21 cellular contexts compared by ENCODE assay signal in the genomic region with DNA sequence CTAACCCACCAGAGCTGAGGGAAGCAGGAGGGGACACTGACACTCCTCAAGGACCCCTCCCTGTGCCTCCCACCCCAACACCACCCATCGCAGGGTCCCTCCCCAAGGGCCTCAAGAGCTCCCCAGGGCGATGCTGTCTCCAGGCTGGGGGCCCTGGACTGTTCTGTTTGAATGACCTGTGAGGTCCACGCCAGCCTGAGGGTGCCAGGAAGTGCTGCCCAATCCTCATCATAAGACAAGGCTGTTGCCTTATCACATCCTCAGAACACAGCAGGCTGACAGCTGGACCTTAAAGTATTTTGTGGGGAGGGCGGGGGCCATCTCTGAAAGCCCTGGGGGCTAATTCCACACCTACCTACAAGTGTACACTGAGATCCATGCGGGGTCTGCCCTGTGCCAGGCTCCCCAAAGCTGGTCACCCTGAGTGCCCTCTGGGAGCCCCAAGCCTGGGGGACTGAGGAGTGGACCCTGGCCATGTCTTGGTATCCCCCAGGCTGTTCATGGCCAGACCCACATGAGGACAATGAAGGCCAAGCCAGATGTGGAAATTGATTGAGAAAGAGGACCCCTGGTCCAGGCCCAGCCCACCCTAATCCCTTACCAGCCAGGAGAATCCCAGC. TPM values are rescaled to one million over a fixed set of nuclear protein-coding genes. Genes with fewer than 3 reads are reported as not detected.
A peak's percentile ranks its signal among the peaks of the same experiment; 100 is the strongest.
DNase-seq lines count a peak whose midpoint lies in the region; ATAC-seq and TF ChIP-seq lines count a peak whose summit lies in the region.
"Had no signal": no experiment of that assay in that cellular context is flagged by ENCODE, and none has a peak within 500 bp of the region (broad histone marks: within the 10 kb centered on the region; RNA-seq: fewer than 3 reads in every experiment).

No MANE protein-coding gene starts in this region.

- DNase-seq in Right ventricle myocardium inferior (ENCODE audit: missing footprints) (peak; percentile 54), heart right ventricle (no peak), GM13977 (ENCODE audit: low spot score) (peak; percentile 6), glutamatergic neuron (peak; percentile 7), spleen (peak; percentile 34), lower leg skin (ENCODE audit: low spot score in 2 of 2) (no peak), DMS153 (lab: John Stamatoyannopoulos, UW) (no peak)
- DNase-seq: COR-L47, EL, GM23248, NCI-H1105 treated with DMSO at 0.1 percent for 48 hours, NCI-H187 treated with DMSO at 0.1 percent for 48 hours, NCI-H446, NCI-H748 treated with DMSO at 0.1 percent for 48 hours had no signal

- TF ChIP-seq POLR2A in spleen (IDR thresholded peaks at IDR 0.05) (no peak), lower leg skin (IDR thresholded peaks at IDR 0.05) (no peak)

- H3K4me1 Mint-ChIP-seq in glutamatergic neuron (ENCODE audit: low read depth, unreplicated experiment): no peaks in the 10 kb centered on the region
- H3K4me1 Mint-ChIP-seq: CD14-positive monocyte had no signal

- H3K36me3 ChIP-seq in heart right ventricle (no peaks in the 10 kb centered on the region), spleen (no peaks in the 10 kb centered on the region)

- H3K4me1 ChIP-seq in heart right ventricle: peaks cover 0 to 11% (median 4%) of the 10 kb centered on the region in 9 donors
- H3K4me1 ChIP-seq in spleen: no peaks in the 10 kb centered on the region

- peaks cover 13% of the 10 kb centered on the region for H3K27me3 Mint-ChIP-seq in glutamatergic neuron (ENCODE audit: unreplicated experiment)

- ATAC-seq in Right ventricle myocardium inferior (no peak), heart right ventricle (no peak), GM18520 (IDR thresholded peaks at IDR 0.05; ENCODE audit: unreplicated experiment) (no peak)
- ATAC-seq: A549 had no signal

- H3K36me3 Mint-ChIP-seq in glutamatergic neuron (ENCODE audit: unreplicated experiment): no peaks in the 10 kb centered on the region
- H3K36me3 Mint-ChIP-seq: CD14-positive monocyte had no signal

- WGBS in heart right ventricle, 2 donors: 86 to 90% methylated on average over 5 of the region's 5 CpGs
- WGBS in spleen, 5 donors: 66 to 87% (median 84%) methylated on average over 2 to 5 of the region's 5 CpGs
- WGBS in lower leg skin, 2 donors: 68 to 76% methylated on average over 5 of the region's 5 CpGs

- no peak overlapping the region for H3K27ac Mint-ChIP-seq in glutamatergic neuron (ENCODE audit: unreplicated experiment)

- peaks cover 3% of the 10 kb centered on the region for H3K9me3 Mint-ChIP-seq in glutamatergic neuron (ENCODE audit: unreplicated experiment)

- no peak overlapping the region for H3K4me3 ChIP-seq in heart right ventricle
- no peak overlapping the region for H3K4me3 ChIP-seq in spleen
- H3K4me3 ChIP-seq in lower leg skin (ENCODE audit: low read depth, poor library complexity, severe bottlenecking): no peak overlapping the region
- H3K4me3 ChIP-seq: A549, GM23248 had no signal

- in situ Hi-C loops in GM13977 (cut with MboI; ENCODE audit: low pct_unique_long_range_greater_than_20kb, low sequenced_read_pairs, unreplicated experiment): no loop called here

- no peaks in the 10 kb centered on the region for H3K9me3 ChIP-seq in heart right ventricle
- no peaks in the 10 kb centered on the region for H3K9me3 ChIP-seq in spleen
- H3K9me3 ChIP-seq: A549 had no signal

- no peak for TF ChIP-seq CTCF in heart right ventricle (IDR thresholded peaks at IDR 0.05)
- TF ChIP-seq CTCF in GM13977 (IDR thresholded peaks at IDR 0.05; ENCODE audit: extremely low read depth, insufficient read depth, missing control alignments): no peak
- no peak for TF ChIP-seq CTCF in glutamatergic neuron (IDR thresholded peaks at IDR 0.05; ENCODE audit: partially characterized antibody, unreplicated experiment)
- no peak for TF ChIP-seq CTCF in spleen (IDR thresholded peaks at IDR 0.05 in 8 of 11, conservative IDR thresholded peaks at IDR 0.05 in 3 of 11)
- no peak for TF ChIP-seq CTCF in lower leg skin (IDR thresholded peaks at IDR 0.05)

- H3K4me3 Mint-ChIP-seq in glutamatergic neuron (ENCODE audit: unreplicated experiment): no peak overlapping the region
- H3K4me3 Mint-ChIP-seq: CD14-positive monocyte had no signal

- H3K27me3 ChIP-seq in heart right ventricle (peaks cover 0 to 23% (median 0%) of the 10 kb centered on the region in 7 donors), spleen (replicated peaks in 1 of 7) (peaks cover 0 to 74% (median 0%) of the 10 kb centered on the region in 7 donors)

- intact Hi-C loops in Right ventricle myocardium inferior (cut with DNase I) (no loop called here), heart right ventricle (cut with DNase I) (loop anchor here in 1 of 10 donors (5.0 kb wide), 1 partner anchor 83 kb away; no protein-coding TSS in a partner anchor), spleen (cut with DNase I; ENCODE audit: low total_unique reads) (no loop called here), lower leg skin (cut with DNase I; ENCODE audit: low total_unique reads) (no loop called here)

- H3K27ac ChIP-seq in heart right ventricle: no peak overlapping the region
- H3K27ac ChIP-seq in spleen: no peak overlapping the region
- H3K27ac ChIP-seq: A549, GM23248, HL-60, RWPE1 had no signal

RNA-seq across cellular contexts. Expression of gene GOLGA6C, which starts 23.8 kb away (rescaled TPM):
- not detected for total RNA-seq in Right ventricle myocardium inferior
- not detected for total RNA-seq in heart right ventricle
- not detected for polyA plus RNA-seq in heart right ventricle
- total RNA-seq in glutamatergic neuron (ENCODE audit: unreplicated experiment): not detected
- not detected for total RNA-seq in spleen
- polyA plus RNA-seq in spleen: not detected
- under 1 TPM in 2 of 4 donors, not detected in 2; 0.69 TPM for total RNA-seq in lower leg skin
- total RNA-seq: GM23248, LHCN-M2, SK-MEL-5 had no signal
- polyA plus RNA-seq: A549, CD14-positive monocyte, GM23248 had no signal

RNA-seq across cellular contexts. Expression of gene C15orf39, which starts 32.6 kb away (rescaled TPM):
- total RNA-seq in Right ventricle myocardium inferior (15.0 TPM), heart right ventricle (10 to 100 TPM in 9 of 10 donors, 1 to 10 TPM in 1; 6.9 to 23.7 (median 14.8) TPM), glutamatergic neuron (ENCODE audit: unreplicated experiment) (9.0 TPM), spleen (10 to 100 TPM; 56.0 to 70.2 (median 67.6) TPM), lower leg skin (10 to 100 TPM; 21.9 to 29.3 (median 26.1) TPM)
- polyA plus RNA-seq in heart right ventricle (1 to 10 TPM; 7.7 to 8.0 TPM), spleen (10 to 100 TPM in 1 of 3 donors, 1 to 10 TPM in 2; 6.9 to 19.3 (median 7.4) TPM)

RNA-seq across cellular contexts. Expression of gene GOLGA6D, which starts 48.3 kb away (rescaled TPM):
- not detected for total RNA-seq in Right ventricle myocardium inferior
- under 1 TPM in 1 of 10 donors, not detected in 9; 0.09 TPM for total RNA-seq in heart right ventricle
- not detected for polyA plus RNA-seq in heart right ventricle
- not detected for total RNA-seq in glutamatergic neuron (ENCODE audit: unreplicated experiment)
- total RNA-seq in spleen: not detected
- not detected for polyA plus RNA-seq in spleen
- total RNA-seq in lower leg skin: 1 to 10 TPM in 1 of 4 donors, under 1 TPM in 1, not detected in 2; 0.08 to 1.3 TPM
- total RNA-seq: GM23248, LHCN-M2, SK-MEL-5 had no signal
- polyA plus RNA-seq: CD14-positive monocyte, GM23248 had no signal

Comparison
In these comparisons a context has a peak if more than half of its experiments do, and no peak if none do; other contexts are left out.
1. DNase-seq: peak in Right ventricle myocardium inferior (single experiment), GM13977 (single experiment), glutamatergic neuron (single experiment) and spleen (single experiment); none in heart right ventricle (0 of 2), lower leg skin (0 of 2) and DMS153 (single experiment).